17 cellular contexts compared by ENCODE assay signal in the genomic region with DNA sequence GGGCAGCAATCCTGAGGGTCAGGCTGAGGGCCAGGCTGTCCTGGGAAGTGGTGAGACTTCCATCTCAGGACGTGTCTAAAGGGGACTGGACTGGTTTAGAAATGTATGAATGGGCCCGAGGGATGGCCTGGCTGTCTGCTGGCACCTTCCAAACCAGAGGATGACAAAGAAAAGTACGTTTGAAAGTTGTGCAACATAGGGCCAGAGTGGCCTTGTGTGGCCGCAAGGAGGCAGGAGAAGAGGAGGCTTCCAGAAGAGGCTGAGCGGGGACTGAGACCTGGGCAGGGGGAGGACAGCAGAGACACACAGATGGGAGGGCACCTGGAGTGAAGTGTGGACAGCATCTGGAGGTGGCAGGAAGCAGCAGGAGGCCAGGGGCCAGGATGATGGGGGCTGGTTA. TPM values are rescaled to one million over a fixed set of nuclear protein-coding genes. Genes with fewer than 3 reads are reported as not detected.
A peak's percentile ranks its signal among the peaks of the same experiment; 100 is the strongest.
DNase-seq lines count a peak whose midpoint lies in the region; ATAC-seq lines count a peak whose summit lies in the region.
"Had no signal": no experiment of that assay in that cellular context is flagged by ENCODE, and none has a peak within 500 bp of the region (broad histone marks: within the 10 kb centered on the region; RNA-seq: fewer than 3 reads in every experiment).

No MANE protein-coding gene starts in this region.

- intact Hi-C loops in activated T-helper 1 cell treated with anti-CD3 and anti-CD28 coated beads, Interleukin-12 subunit alpha, Interleukin-12 subunit beta, Interleukin-2, Interleukin-4 antibody, amounts not matched to agents 30 ng/mL and 10 ng/mL and 1 ng/mL, durations not matched to agents 14 hours and 24 hours and 36 hours (cut with micrococcal nuclease): no loop called here

- H3K36me3 Mint-ChIP-seq in activated T-helper 1 cell treated with anti-CD3 and anti-CD28 coated beads, Interleukin-12 subunit alpha, Interleukin-12 subunit beta, Interleukin-2, Interleukin-4 antibody, amounts not matched to agents 30 ng/mL and 10 ng/mL and 1 ng/mL, durations not matched to agents 14 hours and 24 hours and 36 hours (ENCODE audit: low read depth): peaks cover 25% of the 10 kb centered on the region
- peaks cover 0 to 17% (median 2%) of the 10 kb centered on the region in 3 donors for H3K36me3 Mint-ChIP-seq in naive thymus-derived CD8-positive, alpha-beta T cell

- H3K27ac ChIP-seq in HUES6 (ENCODE audit: low read depth, low read length): no peak overlapping the region
- H3K27ac ChIP-seq: SJCRH30, upper lobe of left lung, WERI-Rb-1 had no signal

- H3K4me1 ChIP-seq in HUES6 (ENCODE audit: control insufficient read depth, insufficient read depth, low read length): peaks cover 39% of the 10 kb centered on the region

- H3K36me3 ChIP-seq in HUES6 (ENCODE audit: control insufficient read depth, insufficient read depth, low read length): peaks cover 27% of the 10 kb centered on the region

- H3K27ac Mint-ChIP-seq in activated T-helper 1 cell treated with anti-CD3 and anti-CD28 coated beads, Interleukin-12 subunit alpha, Interleukin-12 subunit beta, Interleukin-2, Interleukin-4 antibody, amounts not matched to agents 30 ng/mL and 10 ng/mL and 1 ng/mL, durations not matched to agents 14 hours and 24 hours and 36 hours: peak overlapping the region; percentile 67
- peak overlapping the region; percentile 58 to 98 (median 91) for H3K27ac Mint-ChIP-seq in naive thymus-derived CD8-positive, alpha-beta T cell

- DNase-seq in SKM-1 treated with dmso at 0.1 percent for 144 hours (lab: John Stamatoyannopoulos, UW; ENCODE audit: unreplicated experiment): peak; percentile 26
- DNase-seq in SKM-1 (lab: John Stamatoyannopoulos, UW; ENCODE audit: unreplicated experiment): no peak
- DNase-seq in activated T-helper 1 cell treated with anti-CD3 and anti-CD28 coated beads, Interleukin-12 subunit alpha, Interleukin-12 subunit beta, Interleukin-2, Interleukin-4 antibody, amounts not matched to agents 30 ng/mL and 10 ng/mL and 1 ng/mL, durations not matched to agents 14 hours and 24 hours and 36 hours (ENCODE audit: low spot score): no peak
- no peak for DNase-seq in naive thymus-derived CD8-positive, alpha-beta T cell
- DNase-seq in NCI-H526 (lab: John Stamatoyannopoulos, UW): no peak
- no peak for DNase-seq in effector CD8-positive, alpha-beta T cell (lab: John Stamatoyannopoulos, UW)
- DNase-seq: 8988T, cerebellar nuclear complex, DMS53, NCI-H187, occipital lobe, SJCRH30, small intestine, upper lobe of left lung, WERI-Rb-1 had no signal

- no peaks in the 10 kb centered on the region for H3K9me3 ChIP-seq in HUES6 (ENCODE audit: control insufficient read depth, insufficient read depth, low read depth, low read length)
- H3K9me3 ChIP-seq: SJCRH30, upper lobe of left lung had no signal

- no peaks in the 10 kb centered on the region for H3K9me3 Mint-ChIP-seq in activated T-helper 1 cell treated with anti-CD3 and anti-CD28 coated beads, Interleukin-12 subunit alpha, Interleukin-12 subunit beta, Interleukin-2, Interleukin-4 antibody, amounts not matched to agents 30 ng/mL and 10 ng/mL and 1 ng/mL, durations not matched to agents 14 hours and 24 hours and 36 hours
- no peaks in the 10 kb centered on the region for H3K9me3 Mint-ChIP-seq in naive thymus-derived CD8-positive, alpha-beta T cell

- H3K9ac ChIP-seq in HUES6 (ENCODE audit: low read length): peak overlapping the region; percentile 2

- POLR2A ChIA-PET in naive thymus-derived CD8-positive, alpha-beta T cell (lab: Charles Lee): interaction anchor here (1.0 to 10.3 kb wide), 3 partner anchors 10 to 26 kb away, joined by 3 to 142 read pairs (median 6); no protein-coding TSS in a partner anchor

- H3K4me3 ChIP-seq in HUES6 (ENCODE audit: low read depth, low read length): no peak overlapping the region
- H3K4me3 ChIP-seq: SJCRH30, upper lobe of left lung had no signal

- no peak for ATAC-seq in naive thymus-derived CD8-positive, alpha-beta T cell
- no peak for ATAC-seq in HG03280 (IDR thresholded peaks at IDR 0.05; ENCODE audit: unreplicated experiment)

- H3K27me3 ChIP-seq in HUES6 (ENCODE audit: control insufficient read depth, insufficient read depth, low read length): no peaks in the 10 kb centered on the region
- H3K27me3 ChIP-seq: SJCRH30, upper lobe of left lung had no signal

- no peak overlapping the region for H3K4me3 Mint-ChIP-seq in activated T-helper 1 cell treated with anti-CD3 and anti-CD28 coated beads, Interleukin-12 subunit alpha, Interleukin-12 subunit beta, Interleukin-2, Interleukin-4 antibody, amounts not matched to agents 30 ng/mL and 10 ng/mL and 1 ng/mL, durations not matched to agents 14 hours and 24 hours and 36 hours
- H3K4me3 Mint-ChIP-seq in naive thymus-derived CD8-positive, alpha-beta T cell: peak overlapping the region in 9 of 10 donors; percentile 30 to 97 (median 68)

- peaks cover 55% of the 10 kb centered on the region for H3K4me1 Mint-ChIP-seq in activated T-helper 1 cell treated with anti-CD3 and anti-CD28 coated beads, Interleukin-12 subunit alpha, Interleukin-12 subunit beta, Interleukin-2, Interleukin-4 antibody, amounts not matched to agents 30 ng/mL and 10 ng/mL and 1 ng/mL, durations not matched to agents 14 hours and 24 hours and 36 hours (ENCODE audit: low read depth)
- peaks cover 22 to 46% (median 40%) of the 10 kb centered on the region in 4 donors for H3K4me1 Mint-ChIP-seq in naive thymus-derived CD8-positive, alpha-beta T cell

- no peaks in the 10 kb centered on the region for H3K27me3 Mint-ChIP-seq in activated T-helper 1 cell treated with anti-CD3 and anti-CD28 coated beads, Interleukin-12 subunit alpha, Interleukin-12 subunit beta, Interleukin-2, Interleukin-4 antibody, amounts not matched to agents 30 ng/mL and 10 ng/mL and 1 ng/mL, durations not matched to agents 14 hours and 24 hours and 36 hours (ENCODE audit: insufficient read depth)
- no peaks in the 10 kb centered on the region for H3K27me3 Mint-ChIP-seq in naive thymus-derived CD8-positive, alpha-beta T cell

RNA-seq across cellular contexts. Expression of gene SYTL1, which starts 2.6 kb away (rescaled TPM):
- 24.4 and 26.3 TPM in 2 replicates for total RNA-seq in activated T-helper 1 cell treated with anti-CD3 and anti-CD28 coated beads, Interleukin-12 subunit alpha, Interleukin-12 subunit beta, Interleukin-2, Interleukin-4 antibody, amounts not matched to agents 30 ng/mL and 10 ng/mL and 1 ng/mL, durations not matched to agents 14 hours and 24 hours and 36 hours
- total RNA-seq in naive thymus-derived CD8-positive, alpha-beta T cell: 100 to 1,000 TPM; 125 to 135 TPM
- polyA plus RNA-seq in naive thymus-derived CD8-positive, alpha-beta T cell: 10 to 100 TPM; 74.4 to 92.3 (median 91.9) TPM
- total RNA-seq: occipital lobe had no signal

RNA-seq across cellular contexts. Expression of gene TMEM222, which starts 17.2 kb away (rescaled TPM):
- 44.3 and 47.4 TPM in 2 replicates for total RNA-seq in activated T-helper 1 cell treated with anti-CD3 and anti-CD28 coated beads, Interleukin-12 subunit alpha, Interleukin-12 subunit beta, Interleukin-2, Interleukin-4 antibody, amounts not matched to agents 30 ng/mL and 10 ng/mL and 1 ng/mL, durations not matched to agents 14 hours and 24 hours and 36 hours
- 10 to 100 TPM; 42.5 to 44.0 TPM for total RNA-seq in naive thymus-derived CD8-positive, alpha-beta T cell
- 10 to 100 TPM; 54.1 to 57.1 (median 56.9) TPM for polyA plus RNA-seq in naive thymus-derived CD8-positive, alpha-beta T cell

RNA-seq across cellular contexts. Expression of gene MAP3K6, which starts 27.5 kb away (rescaled TPM):
- total RNA-seq in activated T-helper 1 cell treated with anti-CD3 and anti-CD28 coated beads, Interleukin-12 subunit alpha, Interleukin-12 subunit beta, Interleukin-2, Interleukin-4 antibody, amounts not matched to agents 30 ng/mL and 10 ng/mL and 1 ng/mL, durations not matched to agents 14 hours and 24 hours and 36 hours: 11.2 and 13.7 TPM in 2 replicates
- total RNA-seq in naive thymus-derived CD8-positive, alpha-beta T cell: 10 to 100 TPM; 10.1 to 11.6 TPM
- 1 to 10 TPM; 1.7 to 6.0 (median 3.0) TPM for polyA plus RNA-seq in naive thymus-derived CD8-positive, alpha-beta T cell

RNA-seq across cellular contexts. Expression of gene FCN3, which starts 35.4 kb away (rescaled TPM):
- not detected in 2 replicates for total RNA-seq in activated T-helper 1 cell treated with anti-CD3 and anti-CD28 coated beads, Interleukin-12 subunit alpha, Interleukin-12 subunit beta, Interleukin-2, Interleukin-4 antibody, amounts not matched to agents 30 ng/mL and 10 ng/mL and 1 ng/mL, durations not matched to agents 14 hours and 24 hours and 36 hours
- total RNA-seq in naive thymus-derived CD8-positive, alpha-beta T cell: not detected
- polyA plus RNA-seq in naive thymus-derived CD8-positive, alpha-beta T cell: not detected
- total RNA-seq: occipital lobe, SJCRH30 had no signal

RNA-seq across cellular contexts. Expression of gene CD164L2, which starts 43.9 kb away (rescaled TPM):
- not detected in 2 replicates for total RNA-seq in activated T-helper 1 cell treated with anti-CD3 and anti-CD28 coated beads, Interleukin-12 subunit alpha, Interleukin-12 subunit beta, Interleukin-2, Interleukin-4 antibody, amounts not matched to agents 30 ng/mL and 10 ng/mL and 1 ng/mL, durations not matched to agents 14 hours and 24 hours and 36 hours
- total RNA-seq in naive thymus-derived CD8-positive, alpha-beta T cell: not detected
- under 1 TPM in 1 of 3 donors, not detected in 2; 0.17 TPM for polyA plus RNA-seq in naive thymus-derived CD8-positive, alpha-beta T cell
- total RNA-seq: occipital lobe, SJCRH30 had no signal
